ENCODE assay signal across 12 cellular contexts in genomic region chr7:113867325-113867724, GRCh38. TPM values are rescaled to one million over a fixed set of nuclear protein-coding genes. Genes with fewer than 3 reads are reported as not detected.
"Had no signal": no experiment of that assay in that cellular context is flagged by ENCODE, and none has a peak within 500 bp of the region (broad histone marks: within the 10 kb centered on the region; RNA-seq: fewer than 3 reads in every experiment).

No MANE protein-coding gene starts in this region.

- H3K27ac Mint-ChIP-seq: GM23338, H9, HFFc6 had no signal

- H3K4me3 Mint-ChIP-seq: GM23338, H9, HFFc6 had no signal

- H3K9me3 ChIP-seq: HAP-1 had no signal

- FAIRE-seq: H1, H54 had no signal

- H3K4me1 ChIP-seq: HAP-1 had no signal

- H3K4me1 Mint-ChIP-seq: GM23338, H9 had no signal

- H3K27ac ChIP-seq: GM23248 had no signal

- DNase-seq: GM23248, GOT3, H7, H9, HCEC 1CT, HFFc6 had no signal

- H3K36me3 ChIP-seq: HAP-1 had no signal

- H3K9me3 Mint-ChIP-seq: GM23338, H9 had no signal

- ATAC-seq: GM23338, HCT116 had no signal

- H3K4me3 ChIP-seq: GM23248, GM23338, HAP-1 had no signal

RNA-seq across cellular contexts. Expression of gene PPP1R3A, which starts 51.5 kb away (rescaled TPM):
- total RNA-seq: GM23248, H1, H4, H7, H9, HFFc6 had no signal
- polyA plus RNA-seq: GM23248, GM23338, H1 had no signal
